ENCODE assay signal across 1 cellular context in genomic region chr6:37432590-37432915, GRCh38.
TF ChIP-seq lines count a peak whose summit lies in the region.

No MANE protein-coding gene starts in this region.

TF ChIP-seq in HepG2, 621 proteins besides CTCF, POLR2A, EP300 and RAD21 (continued from another document and continues in another):
- TF ChIP-seq CEBPZ (IDR thresholded peaks at IDR 0.05; ENCODE audit: low read length): no peak
- 0 out of 2 replicates have a peak, but pooled peaks have one; percentile 17 for TF ChIP-seq ZNF414 (CRISPR knock-in tag; IDR thresholded peaks at IDR 0.05)
- no peak for TF ChIP-seq GTF2F1 (IDR thresholded peaks at IDR 0.05; ENCODE audit: low read length)
- TF ChIP-seq NKX3-1 (CRISPR knock-in tag; IDR thresholded peaks at IDR 0.05): no peak
- no peak for TF ChIP-seq SETDB1 (CRISPR knock-in tag; IDR thresholded peaks at IDR 0.05; ENCODE audit: borderline replicate concordance)
- TF ChIP-seq ZSCAN9 (CRISPR knock-in tag; IDR thresholded peaks at IDR 0.05; ENCODE audit: borderline replicate concordance): no peak
- TF ChIP-seq HMG20B (CRISPR knock-in tag; conservative IDR thresholded peaks at IDR 0.05): no peak
- TF ChIP-seq U2AF2 (IDR thresholded peaks at IDR 0.05; ENCODE audit: low read depth, low read length): no peak
- no peak for TF ChIP-seq ZHX2 (IDR thresholded peaks at IDR 0.05; ENCODE audit: low read depth)
- no peak for TF ChIP-seq ZHX2 (CRISPR knock-in tag; IDR thresholded peaks at IDR 0.05; ENCODE audit: borderline replicate concordance)
- no peak for TF ChIP-seq ZNF224 (CRISPR knock-in tag; IDR thresholded peaks at IDR 0.05)
- TF ChIP-seq NR2F1 (CRISPR knock-in tag; IDR thresholded peaks at IDR 0.05): no peak
- no peak for TF ChIP-seq SMARCC2 (IDR thresholded peaks at IDR 0.05)
- no peak for TF ChIP-seq SRF (IDR thresholded peaks at IDR 0.05; ENCODE audit: low read depth, low read length)
- TF ChIP-seq PAWR (CRISPR knock-in tag; IDR thresholded peaks at IDR 0.05; ENCODE audit: borderline replicate concordance): no peak
- no peak for TF ChIP-seq ZKSCAN5 (CRISPR knock-in tag; IDR thresholded peaks at IDR 0.05)
- no peak for TF ChIP-seq MZF1 (CRISPR knock-in tag; IDR thresholded peaks at IDR 0.05; ENCODE audit: borderline replicate concordance)
- no peak for TF ChIP-seq ZNF639 (CRISPR knock-in tag; conservative IDR thresholded peaks at IDR 0.05)
- TF ChIP-seq ZNF556 (CRISPR knock-in tag; IDR thresholded peaks at IDR 0.05; ENCODE audit: borderline replicate concordance): no peak
- no peak for TF ChIP-seq ZNF670 (CRISPR knock-in tag; IDR thresholded peaks at IDR 0.05; ENCODE audit: borderline replicate concordance)
- no peak for TF ChIP-seq GRHL1 (CRISPR knock-in tag; conservative IDR thresholded peaks at IDR 0.05)
- no peak for TF ChIP-seq ZNF318 (CRISPR knock-in tag; IDR thresholded peaks at IDR 0.05)
- 0 out of 2 replicates have a peak, but pooled peaks have one; percentile 18 for TF ChIP-seq ZNF83 (CRISPR knock-in tag; IDR thresholded peaks at IDR 0.05; ENCODE audit: borderline replicate concordance)
- no peak for TF ChIP-seq MIXL1 (CRISPR knock-in tag; IDR thresholded peaks at IDR 0.05)
- TF ChIP-seq ZBTB39 (CRISPR knock-in tag; IDR thresholded peaks at IDR 0.05): 0 out of 2 replicates have a peak, but pooled peaks have one; percentile 24
- no peak for TF ChIP-seq THRA (CRISPR knock-in tag; IDR thresholded peaks at IDR 0.05; ENCODE audit: borderline replicate concordance)
- no peak for TF ChIP-seq NR2F6 (IDR thresholded peaks at IDR 0.05)
- no peak for TF ChIP-seq NR2F6 (CRISPR knock-in tag; IDR thresholded peaks at IDR 0.05)
- TF ChIP-seq ZNF33B (CRISPR knock-in tag; IDR thresholded peaks at IDR 0.05): no peak
- no peak for TF ChIP-seq ZNF326 (CRISPR knock-in tag; IDR thresholded peaks at IDR 0.05; ENCODE audit: borderline replicate concordance)
- no peak for TF ChIP-seq MLLT10 (CRISPR knock-in tag; IDR thresholded peaks at IDR 0.05)
